Comparison of ENCODE assay signal across 15 cellular contexts in the genomic region with DNA sequence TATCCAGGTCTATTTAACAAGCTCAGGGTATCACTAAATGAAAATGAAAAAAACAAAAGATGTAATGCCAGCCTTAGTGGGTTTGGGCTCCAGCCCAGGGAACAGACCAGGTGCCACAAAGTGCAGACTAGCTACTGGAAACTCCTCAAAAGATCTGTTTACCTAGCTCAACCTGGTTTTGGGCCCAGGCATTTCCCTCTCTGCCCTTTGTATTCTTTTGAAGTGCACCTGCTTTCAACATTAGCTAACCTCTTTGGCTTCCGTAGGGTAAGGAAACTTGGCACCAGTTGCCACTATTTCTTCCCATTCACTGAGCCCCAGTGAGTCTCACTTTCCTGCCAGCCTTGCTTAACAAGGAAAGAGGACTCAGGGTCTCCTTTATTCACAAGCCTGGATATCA.
A peak's percentile ranks its signal among the peaks of the same experiment; 100 is the strongest.
DNase-seq lines count a peak whose midpoint lies in the region; ATAC-seq and TF ChIP-seq lines count a peak whose summit lies in the region.
"Had no signal": no experiment of that assay in that cellular context is flagged by ENCODE, and none has a peak within 500 bp of the region (broad histone marks: within the 10 kb centered on the region; RNA-seq: fewer than 3 reads in every experiment).

No MANE protein-coding gene starts in this region.

- H3K27ac Mint-ChIP-seq in effector memory CD8-positive, alpha-beta T cell, result no peak overlapping the region
- H3K27ac Mint-ChIP-seq: stimulated activated naive B cell treated with anti-CD40 and anti-IgM and Interleukin-4, amounts not matched to agents 10 μg/mL and 1 μg/mL and 100 μg/mL, for 72 hours had no signal

- H3K4me3 Mint-ChIP-seq in effector memory CD8-positive, alpha-beta T cell, result no peak overlapping the region
- H3K4me3 Mint-ChIP-seq: stimulated activated naive B cell treated with anti-CD40 and anti-IgM and Interleukin-4, amounts not matched to agents 10 μg/mL and 1 μg/mL and 100 μg/mL, for 72 hours had no signal

- peaks cover 13% of the 10 kb centered on the region for H3K4me1 ChIP-seq in mucosa of descending colon (ENCODE audit: low read depth)

- H3K36me3 ChIP-seq in mucosa of descending colon (ENCODE audit: low read depth), result no peaks in the 10 kb centered on the region
- H3K36me3 ChIP-seq: MG63 had no signal

- ATAC-seq in mucosa of descending colon (peak; percentile 81), GM18502 (IDR thresholded peaks at IDR 0.05; ENCODE audit: poor library complexity, unreplicated experiment) (no peak), GM21825 (IDR thresholded peaks at IDR 0.05; ENCODE audit: unreplicated experiment) (no peak), GM21529 (IDR thresholded peaks at IDR 0.05; ENCODE audit: unreplicated experiment) (no peak)
- ATAC-seq in effector memory CD8-positive, alpha-beta T cell (replicated peaks), result no peak
- ATAC-seq: stimulated activated naive B cell treated with anti-CD40 and anti-IgM and Interleukin-4, amounts not matched to agents 10 μg/mL and 1 μg/mL and 100 μg/mL, for 72 hours had no signal

- H3K36me3 Mint-ChIP-seq in effector memory CD8-positive, alpha-beta T cell (ENCODE audit: insufficient read depth), result no peaks in the 10 kb centered on the region

- TF ChIP-seq CTCF in mucosa of descending colon (IDR thresholded peaks at IDR 0.05), result no peak

- intact Hi-C loops in mucosa of descending colon (cut with DNase I, micrococcal nuclease), result no loop called here

- H3K4me3 ChIP-seq in mucosa of descending colon, result no peak overlapping the region
- H3K4me3 ChIP-seq: coronary artery, MG63, SK-N-MC had no signal

- no peaks in the 10 kb centered on the region for H3K4me1 Mint-ChIP-seq in effector memory CD8-positive, alpha-beta T cell (ENCODE audit: low read depth in 2 of 2)
- H3K4me1 Mint-ChIP-seq: stimulated activated naive B cell treated with anti-CD40 and anti-IgM and Interleukin-4, amounts not matched to agents 10 μg/mL and 1 μg/mL and 100 μg/mL, for 72 hours had no signal

- no peaks in the 10 kb centered on the region for H3K9me3 Mint-ChIP-seq in effector memory CD8-positive, alpha-beta T cell
- H3K9me3 Mint-ChIP-seq: stimulated activated naive B cell treated with anti-CD40 and anti-IgM and Interleukin-4, amounts not matched to agents 10 μg/mL and 1 μg/mL and 100 μg/mL, for 72 hours had no signal

- no peaks in the 10 kb centered on the region for H3K27me3 Mint-ChIP-seq in effector memory CD8-positive, alpha-beta T cell
- H3K27me3 Mint-ChIP-seq: stimulated activated naive B cell treated with anti-CD40 and anti-IgM and Interleukin-4, amounts not matched to agents 10 μg/mL and 1 μg/mL and 100 μg/mL, for 72 hours had no signal

- H3K9me3 ChIP-seq in mucosa of descending colon, result no peaks in the 10 kb centered on the region
- H3K9me3 ChIP-seq: MG63 had no signal

- DNase-seq in DMS53 (lab: John Stamatoyannopoulos, UW) (peak; percentile 88), NCI-H2081 (lab: John Stamatoyannopoulos, UW) (peak; percentile 74 to 96), astrocyte of the hippocampus (ENCODE audit: low read depth, low spot score) (peak; percentile 37), mucosa of descending colon (peak in 1 of 3 donors; percentile 37)
- DNase-seq in effector memory CD8-positive, alpha-beta T cell, result no peak
- DNase-seq: activated CD8-positive, alpha-beta memory T cell treated with anti-CD3 and anti-CD28 coated beads, Interleukin-2, amount 50 U/mL, for 48 hours; DND-41; MG63; stimulated activated CD4-positive, alpha-beta T cell treated with anti-CD3 and anti-CD28 coated beads, Interleukin-4, amount 100 ng/mL, for 1 hour; stimulated activated naive B cell treated with anti-CD40 and anti-IgM and Interleukin-4, amounts not matched to agents 10 μg/mL and 1 μg/mL and 100 μg/mL, for 72 hours had no signal

Comparison
In these comparisons a context has a peak if more than half of its experiments do, and no peak if none do; other contexts are left out.
1. DNase-seq: peak in DMS53 (single experiment), NCI-H2081 (2 of 2) and astrocyte of the hippocampus (single experiment); none in effector memory CD8-positive, alpha-beta T cell (0 of 3).